In the genomic region with DNA sequence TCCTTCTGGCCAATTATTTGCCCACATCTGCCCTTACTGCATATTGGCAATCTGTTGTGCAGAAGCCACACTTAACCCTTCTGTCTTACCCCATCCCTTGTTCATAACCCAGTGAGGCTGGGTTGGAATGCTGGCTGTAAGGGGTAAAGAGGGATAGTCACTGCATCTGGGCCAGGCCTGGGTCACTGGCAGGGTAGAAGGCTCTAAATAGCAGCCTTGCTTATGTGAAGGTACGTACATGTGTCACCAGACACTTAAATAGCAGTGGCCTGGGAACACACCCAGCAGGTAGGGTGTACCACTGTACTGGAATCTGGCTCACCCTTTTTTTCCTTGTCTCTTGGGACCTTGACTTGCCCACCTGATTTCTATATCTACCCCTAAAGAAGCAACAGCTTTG, we compare ENCODE assay signal across 16 cellular contexts. TPM values are rescaled to one million over a fixed set of nuclear protein-coding genes. Genes with fewer than 3 reads are reported as not detected.
A peak's percentile ranks its signal among the peaks of the same experiment; 100 is the strongest.
DNase-seq lines count a peak whose midpoint lies in the region; ATAC-seq, FAIRE-seq and TF ChIP-seq lines count a peak whose summit lies in the region.
"Had no signal": no experiment of that assay in that cellular context is flagged by ENCODE, and none has a peak within 500 bp of the region (broad histone marks: within the 10 kb centered on the region; RNA-seq: fewer than 3 reads in every experiment).

No MANE protein-coding gene starts in this region.

- H3K4me1 ChIP-seq in lung (ENCODE audit: control insufficient read depth in 2 of 2, insufficient read depth in 2 of 2, low read length in 2 of 2) (peaks cover 3 to 8% of the 10 kb centered on the region in 2 donors), upper lobe of right lung (peaks cover 18% of the 10 kb centered on the region), gastroesophageal sphincter (peaks cover 0 to 11% (median 0%) of the 10 kb centered on the region in 3 donors)

- H3K27me3 ChIP-seq in bronchial epithelial cell (ENCODE audit: control insufficient read depth, insufficient read depth, low read length) (no peaks in the 10 kb centered on the region), lung (ENCODE audit: control insufficient read depth, insufficient read depth) (no peaks in the 10 kb centered on the region), upper lobe of right lung (no peaks in the 10 kb centered on the region), gastroesophageal sphincter (no peaks in the 10 kb centered on the region)
- H3K27me3 ChIP-seq: ovary had no signal

- TF ChIP-seq POLR2A in gastroesophageal sphincter (IDR thresholded peaks at IDR 0.05) = no peak

- ATAC-seq in stimulated activated naive CD8-positive, alpha-beta T cell treated with anti-CD3 and anti-CD28 coated beads, Interleukin-15, amount 100 ng/mL, for 72 hours = no peak
- no peak for ATAC-seq in lung (ENCODE audit: insufficient read depth, low FRiP score)
- ATAC-seq in upper lobe of right lung = peak; percentile 58
- no peak for ATAC-seq in GM18502 (IDR thresholded peaks at IDR 0.05; ENCODE audit: poor library complexity, unreplicated experiment)
- no peak for ATAC-seq in gastroesophageal sphincter
- ATAC-seq: effector memory CD8-positive, alpha-beta T cell had no signal

- H3K27ac Mint-ChIP-seq in stimulated activated naive CD8-positive, alpha-beta T cell treated with anti-CD3 and anti-CD28 coated beads, Interleukin-15, Interleukin-2, amounts not matched to agents 100 ng/mL and 50 ng/mL, for 24 hours = peak overlapping the region; percentile 41
- H3K27ac Mint-ChIP-seq in stimulated activated naive CD8-positive, alpha-beta T cell treated with anti-CD3 and anti-CD28 coated beads, Interleukin-15, amount 100 ng/mL, for 72 hours = no peak overlapping the region
- H3K27ac Mint-ChIP-seq: activated CD4-positive, alpha-beta T cell treated with anti-CD3 and anti-CD28 coated beads, Interleukin-2, amount 10 ng/mL, durations not matched to agents 7 days and 5 days had no signal

- no peak for TF ChIP-seq EP300 in gastroesophageal sphincter (IDR thresholded peaks at IDR 0.05)

- no peaks in the 10 kb centered on the region for H3K27me3 Mint-ChIP-seq in stimulated activated naive CD8-positive, alpha-beta T cell treated with anti-CD3 and anti-CD28 coated beads, Interleukin-15, Interleukin-2, amounts not matched to agents 100 ng/mL and 50 ng/mL, for 24 hours
- H3K27me3 Mint-ChIP-seq in stimulated activated naive CD8-positive, alpha-beta T cell treated with anti-CD3 and anti-CD28 coated beads, Interleukin-15, amount 100 ng/mL, for 72 hours = no peaks in the 10 kb centered on the region
- H3K27me3 Mint-ChIP-seq: effector memory CD8-positive, alpha-beta T cell had no signal

- WGBS in lung, 2 donors = 77 to 80% methylated on average over 1 of the region's 1 CpG
- 57% methylated on average over 1 of the region's 1 CpG; no CpG with 5 or more reads in 1 of the 2 donors for WGBS in gastroesophageal sphincter (ENCODE audit: low coverage in 1 of 2), 2 donors

- no peak for DNase-seq in stimulated activated naive CD8-positive, alpha-beta T cell treated with anti-CD3 and anti-CD28 coated beads, Interleukin-15, amount 100 ng/mL, for 72 hours
- DNase-seq in bronchial epithelial cell (ENCODE audit: low read depth) (no peak), lung (ENCODE audit: low spot score) (no peak), upper lobe of right lung (no peak), NCI-H524 treated with DMSO at 0.1 percent for 48 hours (lab: John Stamatoyannopoulos, UW) (no peak)
- DNase-seq: activated CD4-positive, alpha-beta T cell treated with anti-CD3 and anti-CD28 coated beads, Interleukin-2, amount 10 ng/mL, durations not matched to agents 7 days and 5 days; activated effector memory CD4-positive, alpha-beta T cell treated with Interleukin-2 at 50 U/mL for 16 hours; DMS 273 treated with DMSO at 0.1 percent for 48 hours; effector memory CD8-positive, alpha-beta T cell; NCI-H2081 had no signal

- no peak for TF ChIP-seq CTCF in bronchial epithelial cell (IDR thresholded peaks at IDR 0.05; ENCODE audit: insufficient read depth, low read length, severe bottlenecking)
- no peak for TF ChIP-seq CTCF in lung (IDR thresholded peaks at IDR 0.05; ENCODE audit: control extremely low read depth, extremely low read depth)
- TF ChIP-seq CTCF in upper lobe of right lung (IDR thresholded peaks at IDR 0.05) = no peak
- TF ChIP-seq CTCF in gastroesophageal sphincter (IDR thresholded peaks at IDR 0.05) = no peak

- no peaks in the 10 kb centered on the region for H3K9me3 Mint-ChIP-seq in stimulated activated naive CD8-positive, alpha-beta T cell treated with anti-CD3 and anti-CD28 coated beads, Interleukin-15, Interleukin-2, amounts not matched to agents 100 ng/mL and 50 ng/mL, for 24 hours
- H3K9me3 Mint-ChIP-seq in stimulated activated naive CD8-positive, alpha-beta T cell treated with anti-CD3 and anti-CD28 coated beads, Interleukin-15, amount 100 ng/mL, for 72 hours = no peaks in the 10 kb centered on the region
- H3K9me3 Mint-ChIP-seq: activated CD4-positive, alpha-beta T cell treated with anti-CD3 and anti-CD28 coated beads, Interleukin-2, amount 10 ng/mL, durations not matched to agents 7 days and 5 days; effector memory CD8-positive, alpha-beta T cell had no signal

- H3K9me3 ChIP-seq in lung (ENCODE audit: control insufficient read depth in 2 of 2, insufficient read depth in 1 of 2, low read length in 1 of 2) = no peaks in the 10 kb centered on the region
- H3K9me3 ChIP-seq in upper lobe of right lung = no peaks in the 10 kb centered on the region
- H3K9me3 ChIP-seq in gastroesophageal sphincter = no peaks in the 10 kb centered on the region
- H3K9me3 ChIP-seq: ovary had no signal

- H3K27ac ChIP-seq in lung (ENCODE audit: low read depth in 1 of 2, low read length in 1 of 2) (peak overlapping the region; percentile 33 to 67), upper lobe of right lung (no peak overlapping the region), gastroesophageal sphincter (no peak overlapping the region)
- H3K27ac ChIP-seq: HL-60 had no signal

- intact Hi-C loops in upper lobe of right lung (cut with DNase I) = no loop called here

- peaks cover 19% of the 10 kb centered on the region for H3K4me1 Mint-ChIP-seq in stimulated activated naive CD8-positive, alpha-beta T cell treated with anti-CD3 and anti-CD28 coated beads, Interleukin-15, Interleukin-2, amounts not matched to agents 100 ng/mL and 50 ng/mL, for 24 hours (ENCODE audit: low read depth)
- H3K4me1 Mint-ChIP-seq in stimulated activated naive CD8-positive, alpha-beta T cell treated with anti-CD3 and anti-CD28 coated beads, Interleukin-15, amount 100 ng/mL, for 72 hours = peaks cover 10% of the 10 kb centered on the region
- H3K4me1 Mint-ChIP-seq: activated CD4-positive, alpha-beta T cell treated with anti-CD3 and anti-CD28 coated beads, Interleukin-2, amount 10 ng/mL, durations not matched to agents 7 days and 5 days had no signal

- H3K36me3 ChIP-seq in bronchial epithelial cell (ENCODE audit: control insufficient read depth, insufficient read depth, low read length) = peaks cover 3% of the 10 kb centered on the region
- peaks cover 0 to 6% of the 10 kb centered on the region in 2 donors for H3K36me3 ChIP-seq in lung (ENCODE audit: control insufficient read depth in 2 of 2, insufficient read depth in 2 of 2, low read length in 2 of 2)
- peaks cover 7% of the 10 kb centered on the region for H3K36me3 ChIP-seq in upper lobe of right lung
- peaks cover 0 to 9% of the 10 kb centered on the region in 2 donors for H3K36me3 ChIP-seq in gastroesophageal sphincter
- H3K36me3 ChIP-seq: ovary had no signal

- FAIRE-seq in bronchial epithelial cell (lab: Jason Lieb, UNC) = peak; percentile 64

- H3K4me3 ChIP-seq in bronchial epithelial cell (ENCODE audit: low read depth, low read length) (no peak overlapping the region), lung (no peak overlapping the region), upper lobe of right lung (no peak overlapping the region), gastroesophageal sphincter (no peak overlapping the region)
- H3K4me3 ChIP-seq: ovary had no signal

- peaks cover 9% of the 10 kb centered on the region for H3K36me3 Mint-ChIP-seq in stimulated activated naive CD8-positive, alpha-beta T cell treated with anti-CD3 and anti-CD28 coated beads, Interleukin-15, Interleukin-2, amounts not matched to agents 100 ng/mL and 50 ng/mL, for 24 hours (ENCODE audit: low read depth)

- H3K4me3 Mint-ChIP-seq in stimulated activated naive CD8-positive, alpha-beta T cell treated with anti-CD3 and anti-CD28 coated beads, Interleukin-15, Interleukin-2, amounts not matched to agents 100 ng/mL and 50 ng/mL, for 24 hours = no peak overlapping the region
- H3K4me3 Mint-ChIP-seq in stimulated activated naive CD8-positive, alpha-beta T cell treated with anti-CD3 and anti-CD28 coated beads, Interleukin-15, amount 100 ng/mL, for 72 hours = no peak overlapping the region
- H3K4me3 Mint-ChIP-seq: activated CD4-positive, alpha-beta T cell treated with anti-CD3 and anti-CD28 coated beads, Interleukin-2, amount 10 ng/mL, durations not matched to agents 7 days and 5 days; effector memory CD8-positive, alpha-beta T cell had no signal

RNA-seq across cellular contexts. Expression of gene TARS2, which starts 9.9 kb away (rescaled TPM):
- total RNA-seq in bronchial epithelial cell = 14.5 and 18.1 TPM in 2 replicates
- 10 to 100 TPM; 15.2 to 20.5 TPM for total RNA-seq in lung
- 10 to 100 TPM; 14.3 to 14.5 TPM for polyA plus RNA-seq in lung
- total RNA-seq in upper lobe of right lung = 18.5 TPM
- total RNA-seq in gastroesophageal sphincter = 10 to 100 TPM in 2 of 4 donors, 1 to 10 TPM in 2; 6.7 to 32.2 (median 10.6) TPM

RNA-seq across cellular contexts. Expression of gene ECM1, which starts 30.6 kb away (rescaled TPM):
- total RNA-seq in bronchial epithelial cell = 5.5 and 5.8 TPM in 2 replicates
- total RNA-seq in lung = 10 to 100 TPM in 1 of 2 donors, 1 to 10 TPM in 1; 1.2 to 20.0 TPM
- polyA plus RNA-seq in lung = 10 to 100 TPM in 1 of 2 donors, 1 to 10 TPM in 1; 9.0 to 12.3 TPM
- total RNA-seq in upper lobe of right lung = 15.5 TPM
- 10 to 100 TPM; 12.6 to 29.7 (median 19.4) TPM for total RNA-seq in gastroesophageal sphincter

RNA-seq across cellular contexts. Expression of gene FALEC, which starts 38.2 kb away (rescaled TPM):
- not detected in 2 replicates for total RNA-seq in bronchial epithelial cell
- total RNA-seq in lung = not detected
- polyA plus RNA-seq in lung = under 1 TPM in 1 of 2 donors, not detected in 1; 0.09 TPM
- total RNA-seq in upper lobe of right lung = 1.0 TPM
- not detected for total RNA-seq in gastroesophageal sphincter
- total RNA-seq: T-helper 1 cell treated with Interleukin-12 subunit alpha and Interleukin-12 subunit beta and Interleukin-4 antibody, amounts not matched to agents 30 ng/mL and 1 ng/mL, for 36 hours had no signal

Comparison
In these comparisons a context has a peak if more than half of its experiments do, and no peak if none do; other contexts are left out.
1. H3K27ac ChIP-seq: peak in lung (2 of 2); none in upper lobe of right lung (single experiment) and gastroesophageal sphincter (0 of 4).